8 cellular contexts compared by ENCODE assay signal in the genomic region with DNA sequence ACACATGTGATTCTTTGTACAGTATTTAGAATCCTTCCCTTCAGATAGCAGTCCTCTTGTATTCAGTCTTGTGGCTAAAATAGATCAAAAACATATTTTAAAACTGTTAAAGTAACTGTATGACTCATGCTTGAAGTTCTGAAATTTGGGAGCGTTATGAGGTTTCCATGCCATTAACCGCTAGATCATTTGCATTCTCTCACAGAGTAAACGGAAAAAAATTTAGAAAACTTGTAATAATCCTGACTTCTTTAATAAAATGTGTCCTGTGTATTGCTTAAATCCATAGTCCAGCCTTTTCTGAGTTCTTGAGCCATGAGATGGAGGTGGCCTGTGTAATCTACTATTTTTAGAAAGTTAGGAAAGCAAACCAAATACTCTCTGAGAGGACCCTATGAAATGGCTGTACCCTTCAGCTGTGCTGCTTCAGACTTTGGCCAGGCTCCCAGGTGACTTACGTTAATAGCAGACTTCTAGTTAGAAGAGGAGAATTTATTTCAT. TPM values are rescaled to one million over a fixed set of nuclear protein-coding genes. Genes with fewer than 3 reads are reported as not detected.
A peak's percentile ranks its signal among the peaks of the same experiment; 100 is the strongest.
DNase-seq lines count a peak whose midpoint lies in the region; ATAC-seq and TF ChIP-seq lines count a peak whose summit lies in the region.

No MANE protein-coding gene starts in this region.

- H3K27ac Mint-ChIP-seq in activated naive CD4-positive, alpha-beta T cell treated with anti-CD3 and anti-CD28 coated beads, Interleukin-2, amount 10 ng/mL, durations not matched to agents 7 days and 5 days, result peak overlapping the region; percentile 69

- H3K4me3 Mint-ChIP-seq in activated naive CD4-positive, alpha-beta T cell treated with anti-CD3 and anti-CD28 coated beads, Interleukin-2, amount 10 ng/mL, durations not matched to agents 7 days and 5 days, result peak overlapping the region; percentile 14

- no peak overlapping the region for H3K4me3 ChIP-seq in fibroblast of mammary gland (ENCODE audit: control insufficient read depth, low read depth, low read length)

- H3K9me3 Mint-ChIP-seq in activated naive CD4-positive, alpha-beta T cell treated with anti-CD3 and anti-CD28 coated beads, Interleukin-2, amount 10 ng/mL, durations not matched to agents 7 days and 5 days, result no peaks in the 10 kb centered on the region

- ATAC-seq in HG03025 (IDR thresholded peaks at IDR 0.05; ENCODE audit: low FRiP score, unreplicated experiment), result peak; percentile 63

- no peak for DNase-seq in activated naive CD4-positive, alpha-beta T cell treated with anti-CD3 and anti-CD28 coated beads, Interleukin-2, amount 10 ng/mL, durations not matched to agents 7 days and 5 days
- no peak for DNase-seq in activated naive CD4-positive, alpha-beta T cell treated with Interleukin-2 at 50 U/mL for 16 hours
- peak; percentile 64 to 81 for DNase-seq in SHP77 (lab: John Stamatoyannopoulos, UW)
- DNase-seq in fibroblast of mammary gland (ENCODE audit: low read depth), result peak; percentile 93
- peak; percentile 60 for DNase-seq in renal cortical epithelial cell (ENCODE audit: low read depth)
- no peak for DNase-seq in UCSD-AML1 (lab: John Stamatoyannopoulos, UW; ENCODE audit: unreplicated experiment)
- no peak for DNase-seq in HuH-7 (ENCODE audit: low spot score)

- H3K27me3 Mint-ChIP-seq in activated naive CD4-positive, alpha-beta T cell treated with anti-CD3 and anti-CD28 coated beads, Interleukin-2, amount 10 ng/mL, durations not matched to agents 7 days and 5 days, result no peaks in the 10 kb centered on the region

- peaks cover 51% of the 10 kb centered on the region for H3K36me3 Mint-ChIP-seq in activated naive CD4-positive, alpha-beta T cell treated with anti-CD3 and anti-CD28 coated beads, Interleukin-2, amount 10 ng/mL, durations not matched to agents 7 days and 5 days

- H3K4me1 Mint-ChIP-seq in activated naive CD4-positive, alpha-beta T cell treated with anti-CD3 and anti-CD28 coated beads, Interleukin-2, amount 10 ng/mL, durations not matched to agents 7 days and 5 days, result peaks cover 77% of the 10 kb centered on the region

- CTCF ChIA-PET in activated naive CD4-positive, alpha-beta T cell treated with anti-CD3 and anti-CD28 coated beads, Interleukin-2, amount 10 ng/mL, durations not matched to agents 7 days and 5 days (lab: Charles Lee), result interaction anchor here (3.3 kb wide), 1 partner anchor 119 kb away, joined by 13 read pairs; no protein-coding TSS in a partner anchor

- no peak for TF ChIP-seq CTCF in fibroblast of mammary gland (conservative IDR thresholded peaks at IDR 0.05; ENCODE audit: control insufficient read depth, insufficient read depth, low read depth, low read length)

RNA-seq across cellular contexts. Expression of a gene that starts 33.8 kb away (rescaled TPM):
- total RNA-seq in renal cortical epithelial cell, result 76.8 and 110 TPM in 2 replicates

Comparison
In these comparisons a context has a peak if more than half of its experiments do, and no peak if none do; other contexts are left out.
1. DNase-seq: peak in SHP77 (2 of 2), fibroblast of mammary gland (single experiment) and renal cortical epithelial cell (single experiment); none in activated naive CD4-positive, alpha-beta T cell treated with anti-CD3 and anti-CD28 coated beads, Interleukin-2, amount 10 ng/mL, durations not matched to agents 7 days and 5 days (single experiment), activated naive CD4-positive, alpha-beta T cell treated with Interleukin-2 at 50 U/mL for 16 hours (single experiment), UCSD-AML1 (single experiment) and HuH-7 (single experiment).